ENCODE assay signal across 8 cellular contexts in genomic region chr2:240586919-240587800, GRCh38. TPM values are rescaled to one million over a fixed set of nuclear protein-coding genes. Genes with fewer than 3 reads are reported as not detected.
A peak's percentile ranks its signal among the peaks of the same experiment; 100 is the strongest.
DNase-seq lines count a peak whose midpoint lies in the region; ATAC-seq and TF ChIP-seq lines count a peak whose summit lies in the region.

No MANE protein-coding gene starts in this region.

- H3K4me2 ChIP-seq in fibroblast of lung (ENCODE audit: extremely low read depth, insufficient read depth, low read length) (peak overlapping the region; percentile 98), osteoblast (ENCODE audit: insufficient read depth, low read length) (peak overlapping the region; percentile 90)

- H3K9me3 ChIP-seq in ES-I3 (ENCODE audit: control insufficient read depth, insufficient read depth, low read length), result no peaks in the 10 kb centered on the region
- H3K9me3 ChIP-seq in fibroblast of lung (ENCODE audit: control insufficient read depth, insufficient read depth, low read depth, low read length), result no peaks in the 10 kb centered on the region
- H3K9me3 ChIP-seq in osteoblast (ENCODE audit: low read depth, low read length), result no peaks in the 10 kb centered on the region

- H3K27ac ChIP-seq in fibroblast of lung (ENCODE audit: insufficient read depth, low read length), result peak overlapping the region; percentile 56
- peak overlapping the region; percentile 51 for H3K27ac ChIP-seq in osteoblast (ENCODE audit: low read depth, low read length)

- no peaks in the 10 kb centered on the region for H4K20me1 ChIP-seq in fibroblast of lung (ENCODE audit: control insufficient read depth, extremely low read depth, insufficient read depth, low read length)
- peaks cover 46% of the 10 kb centered on the region for H4K20me1 ChIP-seq in osteoblast (ENCODE audit: insufficient read depth, low read length)

- H3K9me3 Mint-ChIP-seq in activated T-cell treated with anti-CD3 and anti-CD28 coated beads, Interleukin-2, amount 50 U/mL, for 4 hours, result no peaks in the 10 kb centered on the region

- ATAC-seq in HG02798 (IDR thresholded peaks at IDR 0.05; ENCODE audit: poor library complexity, unreplicated experiment) (peak; percentile 2), GM18868 (IDR thresholded peaks at IDR 0.05; ENCODE audit: unreplicated experiment) (no peak)
- peak; percentile 53 to 57 for ATAC-seq in activated T-cell treated with anti-CD3 and anti-CD28 coated beads, Interleukin-2, amount 50 U/mL, for 4 hours

- peaks cover 54% of the 10 kb centered on the region for H3K79me2 ChIP-seq in fibroblast of lung (ENCODE audit: control insufficient read depth, insufficient read depth, low read length)
- peaks cover 89% of the 10 kb centered on the region for H3K79me2 ChIP-seq in osteoblast (ENCODE audit: insufficient read depth, low read length)

- no peaks in the 10 kb centered on the region for H3K27me3 ChIP-seq in fibroblast of lung (ENCODE audit: control insufficient read depth, insufficient read depth, low read length)
- no peaks in the 10 kb centered on the region for H3K27me3 ChIP-seq in osteoblast (ENCODE audit: insufficient read depth, low read length)

- DNase-seq in NCI-H526 treated with DMSO at 0.1 percent for 48 hours (lab: John Stamatoyannopoulos, UW), result peak; percentile 31
- peak; percentile 49 for DNase-seq in activated T-cell treated with anti-CD3 and anti-CD28 coated beads, Interleukin-2, amount 50 U/mL, for 4 hours
- peak in 1 of 2 donors; percentile 24 for DNase-seq in fibroblast of lung (ENCODE audit: low read depth in 2 of 2)
- DNase-seq in osteoblast (ENCODE audit: insufficient read length, low spot score, missing footprints), result peak; percentile 88
- no peak for DNase-seq in islet precursor cell

- H3K9ac ChIP-seq in ES-I3 (ENCODE audit: low read depth, low read length), result peak overlapping the region; percentile 96
- H3K9ac ChIP-seq in fibroblast of lung (ENCODE audit: insufficient read depth, low read length), result peak overlapping the region; percentile 93

- peaks cover 51% of the 10 kb centered on the region for H3K4me1 Mint-ChIP-seq in activated T-cell treated with anti-CD3 and anti-CD28 coated beads, Interleukin-2, amount 50 U/mL, for 4 hours (ENCODE audit: low read depth)

- H3K36me3 ChIP-seq in ES-I3 (ENCODE audit: insufficient read depth, low read length), result no peaks in the 10 kb centered on the region; the same call in 1 of the 2 replicates
- peaks cover 5% of the 10 kb centered on the region for H3K36me3 ChIP-seq in fibroblast of lung (ENCODE audit: control insufficient read depth, insufficient read depth, low read length)
- H3K36me3 ChIP-seq in osteoblast (ENCODE audit: insufficient read depth, low read length), result peaks cover 4% of the 10 kb centered on the region

- peaks cover 3% of the 10 kb centered on the region for H3K36me3 Mint-ChIP-seq in activated T-cell treated with anti-CD3 and anti-CD28 coated beads, Interleukin-2, amount 50 U/mL, for 4 hours (ENCODE audit: insufficient read depth)

- H3K27me3 Mint-ChIP-seq in activated T-cell treated with anti-CD3 and anti-CD28 coated beads, Interleukin-2, amount 50 U/mL, for 4 hours (ENCODE audit: low read depth), result no peaks in the 10 kb centered on the region

- H3K4me3 Mint-ChIP-seq in activated T-cell treated with anti-CD3 and anti-CD28 coated beads, Interleukin-2, amount 50 U/mL, for 4 hours, result peak overlapping the region; percentile 94

- TF ChIP-seq CTCF in fibroblast of lung (conservative IDR thresholded peaks at IDR 0.05 in 1 of 2, IDR thresholded peaks at IDR 0.05 in 1 of 2; ENCODE audit: low read depth in 1 of 2, low read length in 2 of 2) (peak in 1 of 2 donors; percentile 10), osteoblast (IDR thresholded peaks at IDR 0.05; ENCODE audit: extremely low read depth, low read depth, low read length) (no peak)

- H3K4me1 ChIP-seq in ES-I3 (ENCODE audit: insufficient read depth, low read length), result peaks cover 19% of the 10 kb centered on the region
- peaks cover 12% of the 10 kb centered on the region for H3K4me1 ChIP-seq in fibroblast of lung (ENCODE audit: control insufficient read depth, extremely low read depth, insufficient read depth, low read length)
- H3K4me1 ChIP-seq in osteoblast (ENCODE audit: insufficient read depth, low read length), result peaks cover 32% of the 10 kb centered on the region

- H3K4me3 ChIP-seq in fibroblast of lung (replicated peaks in 1 of 4; ENCODE audit: control extremely low read depth in 1 of 4, insufficient read depth in 1 of 4, low read depth in 3 of 4, low read length in 4 of 4) (peak overlapping the region; percentile 61 to 83 (median 76)), osteoblast (ENCODE audit: insufficient read depth, low read length) (peak overlapping the region; percentile 90)

- H2AFZ ChIP-seq in fibroblast of lung (ENCODE audit: low read length) (peak overlapping the region; percentile 69), osteoblast (ENCODE audit: low read length) (peak overlapping the region; percentile 76)

RNA-seq across cellular contexts. Expression of gene CAPN10, which starts 0.6 kb away (rescaled TPM):
- total RNA-seq in activated T-cell treated with anti-CD3 and anti-CD28 coated beads, Interleukin-2, amount 50 U/mL, for 4 hours, result 10 to 100 TPM; 38.2 to 43.4 (median 41.1) TPM
- total RNA-seq in fibroblast of lung, result 17.2 and 23.0 TPM in 2 replicates
- 3.6 and 4.0 TPM in 2 replicates for polyA plus RNA-seq in fibroblast of lung
- 6.4 and 9.2 TPM in 2 replicates for polyA plus RNA-seq in fibroblast of lung (2012)
- 2.8 and 8.5 TPM in 2 replicates for polyA minus RNA-seq in fibroblast of lung (ENCODE audit: low replicate concordance)
- 21.0 and 22.1 TPM in 2 replicates for total RNA-seq in osteoblast

RNA-seq across cellular contexts. Expression of gene RNPEPL1, which starts 18.9 kb away (rescaled TPM):
- 10 to 100 TPM; 40.9 to 46.0 (median 42.9) TPM for total RNA-seq in activated T-cell treated with anti-CD3 and anti-CD28 coated beads, Interleukin-2, amount 50 U/mL, for 4 hours
- total RNA-seq in fibroblast of lung (10.3 and 20.6 TPM in 2 replicates), osteoblast (13.0 and 14.7 TPM in 2 replicates)
- polyA plus RNA-seq in fibroblast of lung, result 7.9 and 10.0 TPM in 2 replicates
- polyA plus RNA-seq in fibroblast of lung (2012), result 38.7 and 49.1 TPM in 2 replicates
- 93.8 and 122 TPM in 2 replicates for polyA minus RNA-seq in fibroblast of lung (ENCODE audit: low replicate concordance)

RNA-seq across cellular contexts. Expression of gene DUSP28, which starts 27.0 kb away (rescaled TPM):
- total RNA-seq in activated T-cell treated with anti-CD3 and anti-CD28 coated beads, Interleukin-2, amount 50 U/mL, for 4 hours, result 1 to 10 TPM; 5.7 to 6.1 (median 5.9) TPM
- total RNA-seq in fibroblast of lung, result 1.8 and 2.5 TPM in 2 replicates
- polyA plus RNA-seq in fibroblast of lung, result 2.8 and 3.9 TPM in 2 replicates
- 3.1 and 3.9 TPM in 2 replicates for polyA plus RNA-seq in fibroblast of lung (2012)
- 1.7 and 6.2 TPM in 2 replicates for polyA minus RNA-seq in fibroblast of lung (ENCODE audit: low replicate concordance)
- total RNA-seq in osteoblast, result 3.2 and 4.7 TPM in 2 replicates

RNA-seq across cellular contexts. Expression of gene ANKMY1, which starts 29.4 kb away (rescaled TPM):
- 10 to 100 TPM; 15.7 to 17.2 (median 15.8) TPM for total RNA-seq in activated T-cell treated with anti-CD3 and anti-CD28 coated beads, Interleukin-2, amount 50 U/mL, for 4 hours
- total RNA-seq in fibroblast of lung (3.9 and 7.4 TPM in 2 replicates), osteoblast (11.2 and 11.5 TPM in 2 replicates)
- polyA plus RNA-seq in fibroblast of lung, result 2.5 and 2.8 TPM in 2 replicates
- 2.6 and 3.2 TPM in 2 replicates for polyA plus RNA-seq in fibroblast of lung (2012)
- 14.7 and 16.6 TPM in 2 replicates for polyA minus RNA-seq in fibroblast of lung (ENCODE audit: low replicate concordance)

RNA-seq across cellular contexts. Expression of gene GPR35, which starts 38.1 kb away (rescaled TPM):
- 1 to 10 TPM; 3.0 to 3.5 (median 3.3) TPM for total RNA-seq in activated T-cell treated with anti-CD3 and anti-CD28 coated beads, Interleukin-2, amount 50 U/mL, for 4 hours
- total RNA-seq in fibroblast of lung, result 1.0 and 1.2 TPM in 2 replicates
- polyA plus RNA-seq in fibroblast of lung, result 0.09 TPM in 1 of 2 replicates, not detected in the other
- 0.10 and 0.15 TPM in 2 replicates for polyA plus RNA-seq in fibroblast of lung (2012)
- not detected in 2 replicates for polyA minus RNA-seq in fibroblast of lung (ENCODE audit: low replicate concordance)
- total RNA-seq in osteoblast, result 1.1 and 1.5 TPM in 2 replicates
